Comparison of ENCODE assay signal across 16 cellular contexts in genomic region chr3:129947916-129948315, GRCh38. TPM values are rescaled to one million over a fixed set of nuclear protein-coding genes. Genes with fewer than 3 reads are reported as not detected.
DNase-seq lines count a peak whose midpoint lies in the region; ATAC-seq and TF ChIP-seq lines count a peak whose summit lies in the region.
"Had no signal": no experiment of that assay in that cellular context is flagged by ENCODE, and none has a peak within 500 bp of the region (broad histone marks: within the 10 kb centered on the region; RNA-seq: fewer than 3 reads in every experiment).

No MANE protein-coding gene starts in this region.

- TF ChIP-seq CTCF in HL-60 (IDR thresholded peaks at IDR 0.05; ENCODE audit: insufficient read depth, low read length) (no peak), spleen (IDR thresholded peaks at IDR 0.05 in 8 of 11, conservative IDR thresholded peaks at IDR 0.05 in 3 of 11) (no peak), upper lobe of left lung (IDR thresholded peaks at IDR 0.05) (no peak)

- no peak overlapping the region for H2BK12ac ChIP-seq in trophoblast cell (ENCODE audit: low read length)

- no peaks in the 10 kb centered on the region for H3K36me3 ChIP-seq in BLaER1 treated with 17β-estradiol and CSF1 and Interleukin-3, amounts not matched to agents 10 nM and 100 nM
- no peaks in the 10 kb centered on the region for H3K36me3 ChIP-seq in spleen
- H3K36me3 ChIP-seq in upper lobe of left lung, result no peaks in the 10 kb centered on the region
- H3K36me3 ChIP-seq in trophoblast cell (ENCODE audit: control insufficient read depth in 1 of 2, insufficient read depth in 2 of 2, low read length in 2 of 2), result no peaks in the 10 kb centered on the region

- no peaks in the 10 kb centered on the region for H3K9me3 Mint-ChIP-seq in activated naive CD8-positive, alpha-beta T cell treated with anti-CD3 and anti-CD28 coated beads for 36 hours
- H3K9me3 Mint-ChIP-seq: CD8-positive, alpha-beta T cell had no signal

- no peak overlapping the region for H3K4me3 Mint-ChIP-seq in activated naive CD8-positive, alpha-beta T cell treated with anti-CD3 and anti-CD28 coated beads for 36 hours
- H3K4me3 Mint-ChIP-seq: CD8-positive, alpha-beta T cell; IgD-negative memory B cell had no signal

- H4K8ac ChIP-seq in trophoblast cell (ENCODE audit: low read depth, low read length), result no peak overlapping the region

- no peaks in the 10 kb centered on the region for H4K20me1 ChIP-seq in BLaER1 treated with 17β-estradiol and CSF1 and Interleukin-3, amounts not matched to agents 10 nM and 100 nM

- H3K9me3 ChIP-seq in BLaER1 treated with 17β-estradiol and CSF1 and Interleukin-3, amounts not matched to agents 10 nM and 100 nM (replicated peaks in 1 of 11), result peaks cover 0 to 30% (median 12%) of the 10 kb centered on the region in 11 experiments; a peak in 17 of 22 replicates
- peaks cover 0 to 9% (median 6%) of the 10 kb centered on the region in 8 donors for H3K9me3 ChIP-seq in spleen
- no peaks in the 10 kb centered on the region for H3K9me3 ChIP-seq in upper lobe of left lung
- H3K9me3 ChIP-seq in trophoblast cell (ENCODE audit: insufficient read depth, low read depth, low read length), result peaks cover 4% of the 10 kb centered on the region

- ATAC-seq in upper lobe of left lung (ENCODE audit: low FRiP score in 2 of 2), result no peak
- ATAC-seq: CD8-positive, alpha-beta T cell; HCT116; HepG2 had no signal

- H3K27me3 ChIP-seq in BLaER1 treated with 17β-estradiol and CSF1 and Interleukin-3, amounts not matched to agents 10 nM and 100 nM, result no peaks in the 10 kb centered on the region
- no peaks in the 10 kb centered on the region for H3K27me3 ChIP-seq in HL-60 (ENCODE audit: insufficient read depth, poor library complexity, severe bottlenecking)
- H3K27me3 ChIP-seq in spleen (replicated peaks in 1 of 7), result peaks cover 0 to 4% (median 0%) of the 10 kb centered on the region in 7 donors
- H3K27me3 ChIP-seq in upper lobe of left lung, result no peaks in the 10 kb centered on the region
- no peaks in the 10 kb centered on the region for H3K27me3 ChIP-seq in trophoblast cell (ENCODE audit: insufficient read depth, low read length)

- H4K12ac ChIP-seq in trophoblast cell (ENCODE audit: low read depth, low read length), result no peak overlapping the region

- TF ChIP-seq POLR2A in spleen (IDR thresholded peaks at IDR 0.05) (no peak), upper lobe of left lung (IDR thresholded peaks at IDR 0.05) (no peak)

- intact Hi-C loops in spleen (cut with DNase I; ENCODE audit: low total_unique reads), result no loop called here

- DNase-seq in HL-60 (ENCODE audit: low read depth in 1 of 2, low spot score in 1 of 2) (no peak), myocyte (ENCODE audit: low read depth) (peak; percentile 43), spleen (peak; percentile 35), upper lobe of left lung (no peak), trophoblast cell (no peak)
- no peak for DNase-seq in activated naive CD8-positive, alpha-beta T cell treated with anti-CD3 and anti-CD28 coated beads for 36 hours
- DNase-seq: Calu3; CD8-positive, alpha-beta T cell; DMS79 treated with DMSO at 0.1 percent for 48 hours; GOT3; H7 had no signal

- WGBS in spleen, 5 donors, result 70 to 79% (median 78%) methylated on average over 6 of the region's 6 CpGs
- 67 to 82% methylated on average over 6 of the region's 6 CpGs for WGBS in upper lobe of left lung, 2 donors
- WGBS in trophoblast cell (ENCODE audit: extremely low coverage, insufficient coverage, insufficient read length), result no CpG with 5 or more reads among the region's 6 CpGs

- no peaks in the 10 kb centered on the region for H3K79me2 ChIP-seq in trophoblast cell (ENCODE audit: control insufficient read depth, insufficient read depth, low read length, poor library complexity)

- H4K91ac ChIP-seq in trophoblast cell (ENCODE audit: low read depth, low read length), result no peak overlapping the region

- H3K9ac ChIP-seq in BLaER1 treated with 17β-estradiol and CSF1 and Interleukin-3, amounts not matched to agents 10 nM and 100 nM, result no peak overlapping the region
- H3K9ac ChIP-seq in trophoblast cell (ENCODE audit: low read length), result no peak overlapping the region

- no peaks in the 10 kb centered on the region for H3K36me3 Mint-ChIP-seq in activated naive CD8-positive, alpha-beta T cell treated with anti-CD3 and anti-CD28 coated beads for 36 hours
- H3K36me3 Mint-ChIP-seq: CD8-positive, alpha-beta T cell; IgD-negative memory B cell had no signal

- H3K4me1 Mint-ChIP-seq in activated naive CD8-positive, alpha-beta T cell treated with anti-CD3 and anti-CD28 coated beads for 36 hours, result no peaks in the 10 kb centered on the region

- H3K18ac ChIP-seq in trophoblast cell (ENCODE audit: low read length), result no peak overlapping the region

- TF ChIP-seq EP300 in upper lobe of left lung (IDR thresholded peaks at IDR 0.05), result no peak

- no peak overlapping the region for H2AK5ac ChIP-seq in trophoblast cell (ENCODE audit: low read length)

- H3K4me2 ChIP-seq in BLaER1 treated with 17β-estradiol and CSF1 and Interleukin-3, amounts not matched to agents 10 nM and 100 nM, result peak overlapping the region; percentile 53 to 78 (median 65)
- no peak overlapping the region for H3K4me2 ChIP-seq in trophoblast cell (ENCODE audit: low read length)

- no peak overlapping the region for H2AFZ ChIP-seq in trophoblast cell (ENCODE audit: insufficient read depth, low read length, poor library complexity)

- H3K4ac ChIP-seq in trophoblast cell (ENCODE audit: low read depth, low read length), result no peak overlapping the region

- H3K4me3 ChIP-seq in BLaER1 treated with 17β-estradiol and CSF1 and Interleukin-3, amounts not matched to agents 10 nM and 100 nM, result no peak overlapping the region
- H3K4me3 ChIP-seq in HL-60 (replicated peaks; ENCODE audit: insufficient read depth, low read length) (no peak overlapping the region), spleen (no peak overlapping the region), upper lobe of left lung (no peak overlapping the region), trophoblast cell (ENCODE audit: low read depth, low read length) (no peak overlapping the region)

- H2BK120ac ChIP-seq in trophoblast cell (ENCODE audit: insufficient read depth, low read length, poor library complexity), result no peak overlapping the region

- no peak overlapping the region for H2BK5ac ChIP-seq in trophoblast cell (ENCODE audit: low read depth, low read length, poor library complexity)

- peaks cover 32 to 73% (median 60%) of the 10 kb centered on the region in 10 experiments for H3K4me1 ChIP-seq in BLaER1 treated with 17β-estradiol and CSF1 and Interleukin-3, amounts not matched to agents 10 nM and 100 nM
- H3K4me1 ChIP-seq in spleen (peaks cover 0 to 14% (median 4%) of the 10 kb centered on the region in 6 donors), upper lobe of left lung (no peaks in the 10 kb centered on the region), trophoblast cell (ENCODE audit: control insufficient read depth in 1 of 2, insufficient read depth in 2 of 2, low read length in 2 of 2) (no peaks in the 10 kb centered on the region)

- H3K27me3 Mint-ChIP-seq in activated naive CD8-positive, alpha-beta T cell treated with anti-CD3 and anti-CD28 coated beads for 36 hours, result no peaks in the 10 kb centered on the region

- H3K27ac Mint-ChIP-seq in activated naive CD8-positive, alpha-beta T cell treated with anti-CD3 and anti-CD28 coated beads for 36 hours, result no peak overlapping the region
- H3K27ac Mint-ChIP-seq: CD8-positive, alpha-beta T cell had no signal

- no peaks in the 10 kb centered on the region for H3K79me1 ChIP-seq in trophoblast cell (ENCODE audit: low read length)

- H3K23ac ChIP-seq in trophoblast cell (ENCODE audit: low read length), result no peak overlapping the region

- H3K27ac ChIP-seq in BLaER1 treated with 17β-estradiol and CSF1 and Interleukin-3, amounts not matched to agents 10 nM and 100 nM, result peak overlapping the region in 5 of 11 experiments; percentile 1 to 43 (median 6); a peak in 6 of 22 replicates
- H3K27ac ChIP-seq in HL-60 (replicated peaks) (peak overlapping the region; percentile 64), spleen (no peak overlapping the region), upper lobe of left lung (no peak overlapping the region), trophoblast cell (ENCODE audit: low read depth, low read length) (no peak overlapping the region)

- H3K14ac ChIP-seq in trophoblast cell (ENCODE audit: low read length), result no peak overlapping the region

RNA-seq across cellular contexts. Expression of gene TRH, which starts 26.6 kb away (rescaled TPM):
- total RNA-seq in myocyte (not detected in 2 replicates), spleen (under 1 TPM in 2 of 7 donors, not detected in 5; 0.17 to 0.22 TPM), upper lobe of left lung (under 1 TPM in 4 of 6 donors, not detected in 2; 0.13 to 0.55 (median 0.32) TPM)
- 0.05 TPM for polyA plus RNA-seq in myocyte (2012)
- under 1 TPM in 1 of 3 donors, not detected in 2; 0.06 TPM for polyA plus RNA-seq in spleen
- polyA plus RNA-seq in trophoblast cell (2013), result 0.08 and 0.12 TPM in 2 replicates
- not detected for total RNA-seq in activated naive CD8-positive, alpha-beta T cell treated with anti-CD3 and anti-CD28 coated beads for 36 hours
- total RNA-seq: Calu3; CD8-positive, alpha-beta T cell; HepG2 had no signal
- polyA plus RNA-seq: BJ, HepG2, IgD-negative memory B cell had no signal

RNA-seq across cellular contexts. Expression of gene TMCC1, which starts 54.4 kb away (rescaled TPM):
- 20.8 and 23.2 TPM in 2 replicates for total RNA-seq in myocyte
- polyA plus RNA-seq in myocyte (2012), result 17.9 TPM
- total RNA-seq in spleen, result 10 to 100 TPM; 23.9 to 45.5 (median 38.3) TPM
- polyA plus RNA-seq in spleen, result 1 to 10 TPM; 4.5 to 9.3 (median 5.7) TPM
- 10 to 100 TPM; 16.9 to 39.2 (median 27.9) TPM for total RNA-seq in upper lobe of left lung
- polyA plus RNA-seq in trophoblast cell (2013), result 24.2 and 27.7 TPM in 2 replicates
- total RNA-seq in activated naive CD8-positive, alpha-beta T cell treated with anti-CD3 and anti-CD28 coated beads for 36 hours, result 10 to 100 TPM; 15.2 TPM

Comparison
In these comparisons a context has a peak if more than half of its experiments do, and no peak if none do; other contexts are left out.
1. DNase-seq: peak in myocyte (single experiment) and spleen (single experiment); none in HL-60 (0 of 2), upper lobe of left lung (0 of 2), trophoblast cell (0 of 2) and activated naive CD8-positive, alpha-beta T cell treated with anti-CD3 and anti-CD28 coated beads for 36 hours (single experiment).